Comparison of ENCODE assay signal across 12 cellular contexts in the genomic region with DNA sequence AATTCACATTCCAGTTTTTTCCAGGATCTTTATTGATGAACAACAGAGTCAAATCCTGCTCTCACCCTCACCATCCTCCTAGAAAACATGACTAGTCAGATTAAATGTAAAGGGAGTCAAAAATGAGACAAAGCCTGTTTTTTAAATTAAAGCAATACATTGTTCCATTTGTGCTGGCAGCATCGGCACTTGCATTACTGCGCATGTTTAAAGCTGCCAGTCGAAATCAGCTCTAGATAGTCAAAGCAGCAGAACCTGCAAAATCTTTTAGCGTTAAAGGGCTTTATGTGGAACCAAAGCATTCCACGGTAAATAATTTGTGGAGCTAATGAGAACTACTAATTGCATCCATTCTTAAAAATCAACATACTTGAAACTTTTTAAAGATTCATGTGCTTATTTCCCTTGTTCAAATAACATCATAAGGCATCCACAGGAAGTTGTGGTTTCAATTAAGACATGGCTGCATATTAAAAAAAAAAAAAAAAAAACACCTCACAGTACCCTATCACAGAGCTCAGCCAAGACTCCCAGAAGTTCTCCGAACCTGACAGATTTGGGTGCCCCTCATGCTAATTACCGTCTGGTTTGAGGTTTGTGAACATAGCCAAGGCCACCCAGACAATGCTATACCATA.
DNase-seq lines count a peak whose midpoint lies in the region; ATAC-seq and TF ChIP-seq lines count a peak whose summit lies in the region.
"Had no signal": no experiment of that assay in that cellular context is flagged by ENCODE, and none has a peak within 500 bp of the region (broad histone marks: within the 10 kb centered on the region; RNA-seq: fewer than 3 reads in every experiment).

No MANE protein-coding gene starts in this region.

- H3K4me3 Mint-ChIP-seq in activated naive CD4-positive, alpha-beta T cell treated with anti-CD3 and anti-CD28 coated beads, Interleukin-2, amount 50 U/mL, for 24 hours = peak overlapping the region; percentile 71
- no peak overlapping the region for H3K4me3 Mint-ChIP-seq in activated B cell treated with CpG ODN at 0.5 μM for 24 hours
- H3K4me3 Mint-ChIP-seq: nephron had no signal

- H3K27me3 Mint-ChIP-seq in activated naive CD4-positive, alpha-beta T cell treated with anti-CD3 and anti-CD28 coated beads, Interleukin-2, amount 50 U/mL, for 24 hours = no peaks in the 10 kb centered on the region
- no peaks in the 10 kb centered on the region for H3K27me3 Mint-ChIP-seq in activated B cell treated with CpG ODN at 0.5 μM for 24 hours

- CTCF ChIA-PET in activated B cell treated with CpG ODN at 0.5 μM for 24 hours (lab: Charles Lee) = no interaction called here

- peak overlapping the region; percentile 83 for H3K27ac Mint-ChIP-seq in activated naive CD4-positive, alpha-beta T cell treated with anti-CD3 and anti-CD28 coated beads, Interleukin-2, amount 50 U/mL, for 24 hours
- H3K27ac Mint-ChIP-seq in activated B cell treated with CpG ODN at 0.5 μM for 24 hours = peak overlapping the region; percentile 59

- no peaks in the 10 kb centered on the region for H3K9me3 Mint-ChIP-seq in activated naive CD4-positive, alpha-beta T cell treated with anti-CD3 and anti-CD28 coated beads, Interleukin-2, amount 50 U/mL, for 24 hours
- no peaks in the 10 kb centered on the region for H3K9me3 Mint-ChIP-seq in activated B cell treated with CpG ODN at 0.5 μM for 24 hours

- H3K4me1 Mint-ChIP-seq in activated naive CD4-positive, alpha-beta T cell treated with anti-CD3 and anti-CD28 coated beads, Interleukin-2, amount 50 U/mL, for 24 hours = peaks cover 49% of the 10 kb centered on the region
- peaks cover 47% of the 10 kb centered on the region for H3K4me1 Mint-ChIP-seq in activated B cell treated with CpG ODN at 0.5 μM for 24 hours

- intact Hi-C loops in activated B cell treated with CpG ODN at 0.5 μM for 24 hours (cut with micrococcal nuclease) = loop anchor here (5.0 kb wide), 1 partner anchor 37 kb away; no protein-coding TSS in a partner anchor
- intact Hi-C loops in posterior vena cava (cut with DNase I) = no loop called here

- POLR2A ChIA-PET in activated B cell treated with CpG ODN at 0.5 μM for 24 hours (lab: Charles Lee) = interaction anchor here (0.6 to 0.7 kb wide), 2 partner anchors 15 to 28 kb away, joined by 4 read pairs; no protein-coding TSS in a partner anchor

- ATAC-seq in activated B cell treated with CpG ODN at 0.5 μM for 24 hours (ENCODE audit: low read depth) = peak; percentile 56
- no peak for ATAC-seq in GM21381 (IDR thresholded peaks at IDR 0.05; ENCODE audit: unreplicated experiment)

- DNase-seq in activated naive CD4-positive, alpha-beta T cell (lab: John Stamatoyannopoulos, UW) = no peak
- DNase-seq in activated B cell treated with CpG ODN at 0.5 μM for 24 hours (no peak), germinal center (ENCODE audit: low spot score) (peak; percentile 10), posterior vena cava (ENCODE audit: low spot score) (no peak), GM20000 (ENCODE audit: low spot score) (no peak), NK-92 (lab: John Stamatoyannopoulos, UW; ENCODE audit: unreplicated experiment) (no peak)
- DNase-seq: GOT3, NCI-H187 treated with DMSO at 0.1 percent for 48 hours, T-helper 9 cell had no signal

- TF ChIP-seq CTCF in activated B cell treated with CpG ODN at 0.5 μM for 24 hours (IDR thresholded peaks at IDR 0.05) (no peak), GM20000 (IDR thresholded peaks at IDR 0.05; ENCODE audit: extremely low read depth, missing control alignments) (no peak)

- H3K36me3 Mint-ChIP-seq in activated naive CD4-positive, alpha-beta T cell treated with anti-CD3 and anti-CD28 coated beads, Interleukin-2, amount 50 U/mL, for 24 hours = peaks cover 3% of the 10 kb centered on the region
- H3K36me3 Mint-ChIP-seq in activated B cell treated with CpG ODN at 0.5 μM for 24 hours (ENCODE audit: low read depth) = peaks cover 16% of the 10 kb centered on the region
